Comparison of ENCODE assay signal across 1 cellular context in genomic region chr12:91203610-91204009, GRCh38.
TF ChIP-seq lines count a peak whose summit lies in the region.

No MANE protein-coding gene starts in this region.

TF ChIP-seq in HepG2, 621 proteins besides CTCF, POLR2A, EP300 and RAD21 (continued from another document):
- TF ChIP-seq CREB3 (CRISPR knock-in tag; IDR thresholded peaks at IDR 0.05) (no peak), MED8 (CRISPR knock-in tag; IDR thresholded peaks at IDR 0.05; ENCODE audit: insufficient replicate concordance) (no peak), ZBTB49 (CRISPR knock-in tag; IDR thresholded peaks at IDR 0.05; ENCODE audit: borderline replicate concordance) (no peak), DPF2 (CRISPR knock-in tag; IDR thresholded peaks at IDR 0.05; ENCODE audit: borderline replicate concordance, low read depth) (no peak), ZFP37 (CRISPR knock-in tag; IDR thresholded peaks at IDR 0.05; ENCODE audit: borderline replicate concordance) (no peak), ZBED4 (CRISPR knock-in tag; IDR thresholded peaks at IDR 0.05; ENCODE audit: borderline replicate concordance) (no peak), ZBTB2 (CRISPR knock-in tag; IDR thresholded peaks at IDR 0.05; ENCODE audit: low read depth) (no peak)
